In genomic region chrX:21930986-21931385, GRCh38 we compare ENCODE assay signal across 1 cellular context.
TF ChIP-seq lines count a peak whose summit lies in the region.

No MANE protein-coding gene starts in this region.

TF ChIP-seq in A549, 52 proteins besides CTCF, POLR2A, EP300 and RAD21 (continued from another document):
- TF ChIP-seq MAZ (IDR thresholded peaks at IDR 0.05; ENCODE audit: borderline replicate concordance, low read depth, low read length) (no peak), RFX5 (IDR thresholded peaks at IDR 0.05) (no peak), CHD4 (IDR thresholded peaks at IDR 0.05; ENCODE audit: borderline replicate concordance) (no peak), MAFK (IDR thresholded peaks at IDR 0.05; ENCODE audit: partially characterized antibody) (no peak), USF2 (IDR thresholded peaks at IDR 0.05) (no peak), EHMT2 (IDR thresholded peaks at IDR 0.05; ENCODE audit: low read depth) (no peak), JUN (IDR thresholded peaks at IDR 0.05) (no peak), ZC3H11A (IDR thresholded peaks at IDR 0.05) (no peak)
TF ChIP-seq in A549: peak in this region for 0.
